In the genomic region with DNA sequence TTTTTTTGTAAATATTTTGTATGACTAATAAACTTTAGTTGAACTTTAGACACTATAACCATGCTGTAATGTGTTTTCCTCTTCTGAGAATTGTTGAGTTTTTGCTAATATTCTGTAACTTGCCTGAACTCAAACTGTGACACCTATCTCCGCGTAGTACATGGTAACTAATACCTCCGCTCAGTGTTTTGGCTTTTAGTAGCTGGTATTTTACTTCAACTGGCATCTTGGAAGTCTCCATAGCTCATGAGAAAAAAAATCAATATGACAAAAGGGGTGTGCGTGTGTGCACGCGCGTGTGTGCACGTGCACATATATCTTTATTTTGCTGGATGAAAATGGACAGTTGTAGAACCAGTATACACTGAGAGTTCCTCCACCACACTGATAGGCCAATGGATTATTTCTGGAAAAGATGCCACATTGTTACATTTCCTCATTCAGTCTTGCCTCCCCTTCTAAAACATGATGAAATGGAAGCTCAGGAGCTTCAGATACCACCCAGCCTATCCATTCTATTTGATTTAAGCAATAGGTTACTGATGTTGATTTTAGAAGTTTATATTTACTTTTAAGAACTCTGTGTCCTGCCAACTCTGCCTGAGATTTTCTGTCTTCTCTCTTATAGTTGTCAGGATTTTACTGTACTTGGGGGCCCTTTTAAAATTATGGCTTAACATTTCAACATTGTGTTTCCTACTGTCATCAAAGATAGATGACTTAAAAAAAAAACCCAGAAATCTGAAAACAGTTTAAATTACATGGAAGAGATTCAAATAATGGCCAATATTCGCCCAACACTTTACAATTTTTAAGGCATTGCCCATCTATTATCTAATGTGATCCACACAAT, we compare ENCODE assay signal across 20 cellular contexts.
"Had no signal": no experiment of that assay in that cellular context is flagged by ENCODE, and none has a peak within 500 bp of the region (broad histone marks: within the 10 kb centered on the region; RNA-seq: fewer than 3 reads in every experiment).

No MANE protein-coding gene starts in this region.

- H3K36me3 ChIP-seq: heart right ventricle, sigmoid colon, thoracic aorta had no signal

- H3K27ac Mint-ChIP-seq: natural killer cell; stimulated activated naive B cell treated with anti-CD40 and anti-IgM and Interleukin-4, amounts not matched to agents 10 μg/mL and 1 μg/mL and 100 μg/mL, for 72 hours; stimulated activated naive CD8-positive, alpha-beta T cell treated with anti-CD3 and anti-CD28 coated beads, Interleukin-15, amount 100 ng/mL, for 72 hours; type B pancreatic cell had no signal

- H3K27me3 ChIP-seq: heart right ventricle, sigmoid colon had no signal

- DNase-seq: effector CD4-positive, alpha-beta T cell; heart right ventricle; hypothalamus; islet precursor cell; left cardiac atrium; left ventricle myocardium superior; mammary epithelial cell; natural killer cell; posterior cingulate gyrus; sigmoid colon; stimulated activated CD4-positive, alpha-beta T cell treated with anti-CD3 and anti-CD28 coated beads, Interleukin-2, amount 100 ng/mL, for 24 hours; stimulated activated CD4-positive, alpha-beta T cell treated with anti-CD3 and anti-CD28 coated beads, Interleukin-4, amount 100 ng/mL, for 4 hours; stimulated activated naive B cell treated with anti-CD40 and anti-IgM and Interleukin-4, amounts not matched to agents 10 μg/mL and 1 μg/mL and 100 μg/mL, for 72 hours; stimulated activated naive CD8-positive, alpha-beta T cell treated with anti-CD3 and anti-CD28 coated beads, Interleukin-15, amount 100 ng/mL, for 72 hours had no signal

- H3K9me3 ChIP-seq: thoracic aorta had no signal

- H3K4me1 Mint-ChIP-seq: natural killer cell; stimulated activated naive B cell treated with anti-CD40 and anti-IgM and Interleukin-4, amounts not matched to agents 10 μg/mL and 1 μg/mL and 100 μg/mL, for 72 hours; stimulated activated naive CD8-positive, alpha-beta T cell treated with anti-CD3 and anti-CD28 coated beads, Interleukin-15, amount 100 ng/mL, for 72 hours had no signal

- H3K4me3 ChIP-seq: coronary artery, heart right ventricle, sigmoid colon, skin epidermis, thoracic aorta had no signal

- FAIRE-seq: urothelium cell line had no signal

- H3K27ac ChIP-seq: coronary artery, heart right ventricle, sigmoid colon, skin epidermis, thoracic aorta had no signal

- H3K4me3 Mint-ChIP-seq: natural killer cell; neural crest cell; stimulated activated naive B cell treated with anti-CD40 and anti-IgM and Interleukin-4, amounts not matched to agents 10 μg/mL and 1 μg/mL and 100 μg/mL, for 72 hours; stimulated activated naive CD8-positive, alpha-beta T cell treated with anti-CD3 and anti-CD28 coated beads, Interleukin-15, amount 100 ng/mL, for 72 hours; type B pancreatic cell had no signal

- H3K4me1 ChIP-seq: heart right ventricle, sigmoid colon had no signal

- H3K36me3 Mint-ChIP-seq: natural killer cell; stimulated activated naive B cell treated with anti-CD40 and anti-IgM and Interleukin-4, amounts not matched to agents 10 μg/mL and 1 μg/mL and 100 μg/mL, for 72 hours; type B pancreatic cell had no signal

- ATAC-seq: heart right ventricle; left cardiac atrium; left ventricle myocardium superior; natural killer cell; stimulated activated naive B cell treated with anti-CD40 and anti-IgM and Interleukin-4, amounts not matched to agents 10 μg/mL and 1 μg/mL and 100 μg/mL, for 72 hours; stimulated activated naive CD8-positive, alpha-beta T cell treated with anti-CD3 and anti-CD28 coated beads, Interleukin-15, amount 100 ng/mL, for 72 hours had no signal

- H3K27me3 Mint-ChIP-seq: stimulated activated naive B cell treated with anti-CD40 and anti-IgM and Interleukin-4, amounts not matched to agents 10 μg/mL and 1 μg/mL and 100 μg/mL, for 72 hours; stimulated activated naive CD8-positive, alpha-beta T cell treated with anti-CD3 and anti-CD28 coated beads, Interleukin-15, amount 100 ng/mL, for 72 hours; type B pancreatic cell had no signal

- H3K9me3 Mint-ChIP-seq: natural killer cell had no signal
